In the genomic region with DNA sequence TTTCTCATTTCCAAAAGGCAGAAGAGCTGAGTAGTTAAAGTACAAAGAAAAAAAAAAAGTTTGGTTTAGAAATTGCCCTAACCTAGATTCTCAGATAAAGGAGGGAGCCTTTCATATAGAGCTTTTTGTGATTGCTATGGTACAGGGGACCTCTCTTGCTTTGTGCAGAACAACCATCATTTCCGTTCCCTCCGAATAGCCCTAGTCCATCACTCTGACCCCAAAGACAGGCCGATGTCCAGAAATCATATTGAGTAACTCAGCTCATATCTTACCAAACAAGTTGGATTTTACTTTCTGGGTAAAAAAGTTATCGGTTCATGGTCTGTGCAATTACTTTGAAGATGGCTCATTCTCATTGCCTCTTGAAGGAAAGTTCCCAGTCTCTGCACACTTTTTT, we compare ENCODE assay signal across 2 cellular contexts.
TF ChIP-seq lines count a peak whose summit lies in the region.

No MANE protein-coding gene starts in this region.

TF ChIP-seq in SK-N-SH, 30 proteins besides CTCF, POLR2A, EP300 and RAD21 (continued from another document):
- TF ChIP-seq, protein P1, sequence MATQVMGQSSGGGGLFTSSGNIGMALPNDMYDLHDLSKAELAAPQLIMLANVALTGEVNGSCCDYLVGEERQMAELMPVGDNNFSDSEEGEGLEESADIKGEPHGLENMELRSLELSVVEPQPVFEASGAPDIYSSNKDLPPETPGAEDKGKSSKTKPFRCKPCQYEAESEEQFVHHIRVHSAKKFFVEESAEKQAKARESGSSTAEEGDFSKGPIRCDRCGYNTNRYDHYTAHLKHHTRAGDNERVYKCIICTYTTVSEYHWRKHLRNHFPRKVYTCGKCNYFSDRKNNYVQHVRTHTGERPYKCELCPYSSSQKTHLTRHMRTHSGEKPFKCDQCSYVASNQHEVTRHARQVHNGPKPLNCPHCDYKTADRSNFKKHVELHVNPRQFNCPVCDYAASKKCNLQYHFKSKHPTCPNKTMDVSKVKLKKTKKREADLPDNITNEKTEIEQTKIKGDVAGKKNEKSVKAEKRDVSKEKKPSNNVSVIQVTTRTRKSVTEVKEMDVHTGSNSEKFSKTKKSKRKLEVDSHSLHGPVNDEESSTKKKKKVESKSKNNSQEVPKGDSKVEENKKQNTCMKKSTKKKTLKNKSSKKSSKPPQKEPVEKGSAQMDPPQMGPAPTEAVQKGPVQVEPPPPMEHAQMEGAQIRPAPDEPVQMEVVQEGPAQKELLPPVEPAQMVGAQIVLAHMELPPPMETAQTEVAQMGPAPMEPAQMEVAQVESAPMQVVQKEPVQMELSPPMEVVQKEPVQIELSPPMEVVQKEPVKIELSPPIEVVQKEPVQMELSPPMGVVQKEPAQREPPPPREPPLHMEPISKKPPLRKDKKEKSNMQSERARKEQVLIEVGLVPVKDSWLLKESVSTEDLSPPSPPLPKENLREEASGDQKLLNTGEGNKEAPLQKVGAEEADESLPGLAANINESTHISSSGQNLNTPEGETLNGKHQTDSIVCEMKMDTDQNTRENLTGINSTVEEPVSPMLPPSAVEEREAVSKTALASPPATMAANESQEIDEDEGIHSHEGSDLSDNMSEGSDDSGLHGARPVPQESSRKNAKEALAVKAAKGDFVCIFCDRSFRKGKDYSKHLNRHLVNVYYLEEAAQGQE (IDR thresholded peaks at IDR 0.05; ENCODE audit: low read depth, low read length), result no peak
- TF ChIP-seq NFIC (IDR thresholded peaks at IDR 0.05; ENCODE audit: borderline replicate concordance) (no peak), TAF1 (IDR thresholded peaks at IDR 0.05; ENCODE audit: borderline replicate concordance, low read depth, low read length) (no peak), ELF1 (IDR thresholded peaks at IDR 0.05) (no peak), RXRA (IDR thresholded peaks at IDR 0.05; ENCODE audit: borderline replicate concordance, low read depth) (no peak)

TF ChIP-seq in SK-N-SH treated with all-trans-retinoic acid at 6 μM for 48 hours, 23 proteins besides CTCF, POLR2A, EP300 and RAD21 (continued from another document):
- TF ChIP-seq, protein P2, sequence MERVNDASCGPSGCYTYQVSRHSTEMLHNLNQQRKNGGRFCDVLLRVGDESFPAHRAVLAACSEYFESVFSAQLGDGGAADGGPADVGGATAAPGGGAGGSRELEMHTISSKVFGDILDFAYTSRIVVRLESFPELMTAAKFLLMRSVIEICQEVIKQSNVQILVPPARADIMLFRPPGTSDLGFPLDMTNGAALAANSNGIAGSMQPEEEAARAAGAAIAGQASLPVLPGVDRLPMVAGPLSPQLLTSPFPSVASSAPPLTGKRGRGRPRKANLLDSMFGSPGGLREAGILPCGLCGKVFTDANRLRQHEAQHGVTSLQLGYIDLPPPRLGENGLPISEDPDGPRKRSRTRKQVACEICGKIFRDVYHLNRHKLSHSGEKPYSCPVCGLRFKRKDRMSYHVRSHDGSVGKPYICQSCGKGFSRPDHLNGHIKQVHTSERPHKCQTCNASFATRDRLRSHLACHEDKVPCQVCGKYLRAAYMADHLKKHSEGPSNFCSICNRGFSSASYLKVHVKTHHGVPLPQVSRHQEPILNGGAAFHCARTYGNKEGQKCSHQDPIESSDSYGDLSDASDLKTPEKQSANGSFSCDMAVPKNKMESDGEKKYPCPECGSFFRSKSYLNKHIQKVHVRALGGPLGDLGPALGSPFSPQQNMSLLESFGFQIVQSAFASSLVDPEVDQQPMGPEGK (CRISPR knock-in tag; IDR thresholded peaks at IDR 0.05; ENCODE audit: borderline replicate concordance), result no peak
- no peak for TF ChIP-seq TCF4 (CRISPR knock-in tag; IDR thresholded peaks at IDR 0.05; ENCODE audit: borderline replicate concordance)
- TF ChIP-seq ZFP30 (CRISPR knock-in tag; IDR thresholded peaks at IDR 0.05), result no peak
- TF ChIP-seq ZNF565 (CRISPR knock-in tag; conservative IDR thresholded peaks at IDR 0.05; ENCODE audit: low read depth), result no peak
- TF ChIP-seq CSDC2 (CRISPR knock-in tag; IDR thresholded peaks at IDR 0.05), result no peak
- TF ChIP-seq ZC3H10 (CRISPR knock-in tag; IDR thresholded peaks at IDR 0.05), result no peak
- TF ChIP-seq, protein P3, sequence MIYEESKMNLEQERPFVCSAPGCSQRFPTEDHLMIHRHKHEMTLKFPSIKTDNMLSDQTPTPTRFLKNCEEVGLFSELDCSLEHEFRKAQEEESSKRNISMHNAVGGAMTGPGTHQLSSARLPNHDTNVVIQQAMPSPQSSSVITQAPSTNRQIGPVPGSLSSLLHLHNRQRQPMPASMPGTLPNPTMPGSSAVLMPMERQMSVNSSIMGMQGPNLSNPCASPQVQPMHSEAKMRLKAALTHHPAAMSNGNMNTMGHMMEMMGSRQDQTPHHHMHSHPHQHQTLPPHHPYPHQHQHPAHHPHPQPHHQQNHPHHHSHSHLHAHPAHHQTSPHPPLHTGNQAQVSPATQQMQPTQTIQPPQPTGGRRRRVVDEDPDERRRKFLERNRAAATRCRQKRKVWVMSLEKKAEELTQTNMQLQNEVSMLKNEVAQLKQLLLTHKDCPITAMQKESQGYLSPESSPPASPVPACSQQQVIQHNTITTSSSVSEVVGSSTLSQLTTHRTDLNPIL (CRISPR knock-in tag; IDR thresholded peaks at IDR 0.05; ENCODE audit: low read depth), result no peak
- no peak for TF ChIP-seq BACH2 (CRISPR knock-in tag; IDR thresholded peaks at IDR 0.05; ENCODE audit: borderline replicate concordance)
- TF ChIP-seq, protein P4, sequence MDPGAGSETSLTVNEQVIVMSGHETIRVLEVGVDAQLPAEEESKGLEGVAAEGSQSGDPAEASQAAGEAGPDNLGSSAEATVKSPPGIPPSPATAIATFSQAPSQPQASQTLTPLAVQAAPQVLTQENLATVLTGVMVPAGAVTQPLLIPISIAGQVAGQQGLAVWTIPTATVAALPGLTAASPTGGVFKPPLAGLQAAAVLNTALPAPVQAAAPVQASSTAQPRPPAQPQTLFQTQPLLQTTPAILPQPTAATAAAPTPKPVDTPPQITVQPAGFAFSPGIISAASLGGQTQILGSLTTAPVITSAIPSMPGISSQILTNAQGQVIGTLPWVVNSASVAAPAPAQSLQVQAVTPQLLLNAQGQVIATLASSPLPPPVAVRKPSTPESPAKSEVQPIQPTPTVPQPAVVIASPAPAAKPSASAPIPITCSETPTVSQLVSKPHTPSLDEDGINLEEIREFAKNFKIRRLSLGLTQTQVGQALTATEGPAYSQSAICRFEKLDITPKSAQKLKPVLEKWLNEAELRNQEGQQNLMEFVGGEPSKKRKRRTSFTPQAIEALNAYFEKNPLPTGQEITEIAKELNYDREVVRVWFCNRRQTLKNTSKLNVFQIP (CRISPR knock-in tag; IDR thresholded peaks at IDR 0.05; ENCODE audit: borderline replicate concordance, low read depth), result no peak
